Comparison of ENCODE assay signal across 1 cellular context in the genomic region with DNA sequence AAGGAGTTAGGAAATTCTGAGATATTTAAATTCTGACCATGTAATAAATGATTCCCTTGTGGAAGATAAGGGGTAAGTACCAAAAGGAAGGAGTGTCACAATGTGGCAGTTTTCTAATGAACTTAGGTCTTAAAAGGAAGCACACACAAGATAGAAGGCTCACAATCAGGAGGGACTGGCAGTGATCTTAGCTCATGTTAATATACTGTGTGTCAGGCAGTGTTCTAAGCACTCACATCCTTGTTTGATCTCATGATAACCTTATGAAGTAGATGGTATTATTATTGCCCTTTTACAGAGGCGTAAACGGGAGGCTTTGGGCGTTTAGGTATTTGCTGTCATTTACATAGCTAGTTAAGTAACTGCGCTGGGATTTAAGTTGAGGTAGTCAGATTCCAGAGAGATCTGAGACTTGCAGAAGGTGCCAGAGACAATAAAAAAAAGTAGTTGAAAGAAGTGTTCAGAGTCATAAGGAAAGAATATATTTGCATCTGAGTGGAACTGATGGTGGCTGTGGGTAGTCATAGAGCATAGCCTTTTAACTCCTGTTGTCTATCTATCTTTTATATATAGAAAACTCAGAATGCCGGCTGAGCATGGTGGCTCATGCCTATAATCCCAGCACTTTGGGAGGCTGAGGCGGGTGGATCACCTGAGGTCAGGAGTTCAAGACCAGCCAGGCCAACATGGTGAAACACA.
TF ChIP-seq lines count a peak whose summit lies in the region.

No MANE protein-coding gene starts in this region.

TF ChIP-seq in GM23338, 12 proteins besides CTCF, POLR2A, EP300 and RAD21 (continued from another document):
- TF ChIP-seq NANOG (IDR thresholded peaks at IDR 0.05; ENCODE audit: borderline replicate concordance) (no peak), EZH2 (IDR thresholded peaks at IDR 0.05; ENCODE audit: low read depth, unreplicated experiment) (no peak), STAT1 (IDR thresholded peaks at IDR 0.05; ENCODE audit: unreplicated experiment) (no peak), ZNF331 (CRISPR knock-in tag; IDR thresholded peaks at IDR 0.05; ENCODE audit: low read depth) (no peak), POLR2AphosphoS5 (IDR thresholded peaks at IDR 0.05; ENCODE audit: low read depth) (no peak), CREB1 (CRISPR knock-in tag; IDR thresholded peaks at IDR 0.05; ENCODE audit: low read depth) (no peak), JUNB (IDR thresholded peaks at IDR 0.05; ENCODE audit: unreplicated experiment) (no peak)
- TF ChIP-seq, protein P1, sequence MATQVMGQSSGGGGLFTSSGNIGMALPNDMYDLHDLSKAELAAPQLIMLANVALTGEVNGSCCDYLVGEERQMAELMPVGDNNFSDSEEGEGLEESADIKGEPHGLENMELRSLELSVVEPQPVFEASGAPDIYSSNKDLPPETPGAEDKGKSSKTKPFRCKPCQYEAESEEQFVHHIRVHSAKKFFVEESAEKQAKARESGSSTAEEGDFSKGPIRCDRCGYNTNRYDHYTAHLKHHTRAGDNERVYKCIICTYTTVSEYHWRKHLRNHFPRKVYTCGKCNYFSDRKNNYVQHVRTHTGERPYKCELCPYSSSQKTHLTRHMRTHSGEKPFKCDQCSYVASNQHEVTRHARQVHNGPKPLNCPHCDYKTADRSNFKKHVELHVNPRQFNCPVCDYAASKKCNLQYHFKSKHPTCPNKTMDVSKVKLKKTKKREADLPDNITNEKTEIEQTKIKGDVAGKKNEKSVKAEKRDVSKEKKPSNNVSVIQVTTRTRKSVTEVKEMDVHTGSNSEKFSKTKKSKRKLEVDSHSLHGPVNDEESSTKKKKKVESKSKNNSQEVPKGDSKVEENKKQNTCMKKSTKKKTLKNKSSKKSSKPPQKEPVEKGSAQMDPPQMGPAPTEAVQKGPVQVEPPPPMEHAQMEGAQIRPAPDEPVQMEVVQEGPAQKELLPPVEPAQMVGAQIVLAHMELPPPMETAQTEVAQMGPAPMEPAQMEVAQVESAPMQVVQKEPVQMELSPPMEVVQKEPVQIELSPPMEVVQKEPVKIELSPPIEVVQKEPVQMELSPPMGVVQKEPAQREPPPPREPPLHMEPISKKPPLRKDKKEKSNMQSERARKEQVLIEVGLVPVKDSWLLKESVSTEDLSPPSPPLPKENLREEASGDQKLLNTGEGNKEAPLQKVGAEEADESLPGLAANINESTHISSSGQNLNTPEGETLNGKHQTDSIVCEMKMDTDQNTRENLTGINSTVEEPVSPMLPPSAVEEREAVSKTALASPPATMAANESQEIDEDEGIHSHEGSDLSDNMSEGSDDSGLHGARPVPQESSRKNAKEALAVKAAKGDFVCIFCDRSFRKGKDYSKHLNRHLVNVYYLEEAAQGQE (IDR thresholded peaks at IDR 0.05; ENCODE audit: unreplicated experiment): no peak
- TF ChIP-seq, protein P2, sequence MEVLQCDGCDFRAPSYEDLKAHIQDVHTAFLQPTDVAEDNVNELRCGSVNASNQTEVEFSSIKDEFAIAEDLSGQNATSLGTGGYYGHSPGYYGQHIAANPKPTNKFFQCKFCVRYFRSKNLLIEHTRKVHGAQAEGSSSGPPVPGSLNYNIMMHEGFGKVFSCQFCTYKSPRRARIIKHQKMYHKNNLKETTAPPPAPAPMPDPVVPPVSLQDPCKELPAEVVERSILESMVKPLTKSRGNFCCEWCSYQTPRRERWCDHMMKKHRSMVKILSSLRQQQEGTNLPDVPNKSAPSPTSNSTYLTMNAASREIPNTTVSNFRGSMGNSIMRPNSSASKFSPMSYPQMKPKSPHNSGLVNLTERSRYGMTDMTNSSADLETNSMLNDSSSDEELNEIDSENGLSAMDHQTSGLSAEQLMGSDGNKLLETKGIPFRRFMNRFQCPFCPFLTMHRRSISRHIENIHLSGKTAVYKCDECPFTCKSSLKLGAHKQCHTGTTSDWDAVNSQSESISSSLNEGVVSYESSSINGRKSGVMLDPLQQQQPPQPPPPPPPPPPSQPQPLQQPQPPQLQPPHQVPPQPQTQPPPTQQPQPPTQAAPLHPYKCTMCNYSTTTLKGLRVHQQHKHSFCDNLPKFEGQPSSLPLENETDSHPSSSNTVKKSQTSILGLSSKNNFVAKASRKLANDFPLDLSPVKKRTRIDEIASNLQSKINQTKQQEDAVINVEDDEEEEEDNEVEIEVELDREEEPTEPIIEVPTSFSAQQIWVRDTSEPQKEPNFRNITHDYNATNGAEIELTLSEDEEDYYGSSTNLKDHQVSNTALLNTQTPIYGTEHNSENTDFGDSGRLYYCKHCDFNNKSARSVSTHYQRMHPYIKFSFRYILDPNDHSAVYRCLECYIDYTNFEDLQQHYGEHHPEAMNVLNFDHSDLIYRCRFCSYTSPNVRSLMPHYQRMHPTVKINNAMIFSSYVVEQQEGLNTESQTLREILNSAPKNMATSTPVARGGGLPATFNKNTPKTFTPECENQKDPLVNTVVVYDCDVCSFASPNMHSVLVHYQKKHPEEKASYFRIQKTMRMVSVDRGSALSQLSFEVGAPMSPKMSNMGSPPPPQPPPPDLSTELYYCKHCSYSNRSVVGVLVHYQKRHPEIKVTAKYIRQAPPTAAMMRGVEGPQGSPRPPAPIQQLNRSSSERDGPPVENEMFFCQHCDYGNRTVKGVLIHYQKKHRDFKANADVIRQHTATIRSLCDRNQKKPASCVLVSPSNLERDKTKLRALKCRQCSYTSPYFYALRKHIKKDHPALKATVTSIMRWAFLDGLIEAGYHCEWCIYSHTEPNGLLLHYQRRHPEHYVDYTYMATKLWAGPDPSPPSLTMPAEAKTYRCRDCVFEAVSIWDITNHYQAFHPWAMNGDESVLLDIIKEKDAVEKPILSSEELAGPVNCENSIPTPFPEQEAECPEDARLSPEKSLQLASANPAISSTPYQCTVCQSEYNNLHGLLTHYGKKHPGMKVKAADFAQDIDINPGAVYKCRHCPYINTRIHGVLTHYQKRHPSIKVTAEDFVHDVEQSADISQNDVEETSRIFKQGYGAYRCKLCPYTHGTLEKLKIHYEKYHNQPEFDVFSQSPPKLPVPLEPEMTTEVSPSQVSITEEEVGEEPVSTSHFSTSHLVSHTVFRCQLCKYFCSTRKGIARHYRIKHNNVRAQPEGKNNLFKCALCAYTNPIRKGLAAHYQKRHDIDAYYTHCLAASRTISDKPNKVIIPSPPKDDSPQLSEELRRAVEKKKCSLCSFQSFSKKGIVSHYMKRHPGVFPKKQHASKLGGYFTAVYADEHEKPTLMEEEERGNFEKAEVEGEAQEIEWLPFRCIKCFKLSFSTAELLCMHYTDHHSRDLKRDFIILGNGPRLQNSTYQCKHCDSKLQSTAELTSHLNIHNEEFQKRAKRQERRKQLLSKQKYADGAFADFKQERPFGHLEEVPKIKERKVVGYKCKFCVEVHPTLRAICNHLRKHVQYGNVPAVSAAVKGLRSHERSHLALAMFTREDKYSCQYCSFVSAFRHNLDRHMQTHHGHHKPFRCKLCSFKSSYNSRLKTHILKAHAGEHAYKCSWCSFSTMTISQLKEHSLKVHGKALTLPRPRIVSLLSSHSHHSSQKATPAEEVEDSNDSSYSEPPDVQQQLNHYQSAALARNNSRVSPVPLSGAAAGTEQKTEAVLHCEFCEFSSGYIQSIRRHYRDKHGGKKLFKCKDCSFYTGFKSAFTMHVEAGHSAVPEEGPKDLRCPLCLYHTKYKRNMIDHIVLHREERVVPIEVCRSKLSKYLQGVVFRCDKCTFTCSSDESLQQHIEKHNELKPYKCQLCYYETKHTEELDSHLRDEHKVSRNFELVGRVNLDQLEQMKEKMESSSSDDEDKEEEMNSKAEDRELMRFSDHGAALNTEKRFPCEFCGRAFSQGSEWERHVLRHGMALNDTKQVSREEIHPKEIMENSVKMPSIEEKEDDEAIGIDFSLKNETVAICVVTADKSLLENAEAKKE (CRISPR knock-in tag; IDR thresholded peaks at IDR 0.05): no peak
